ENCODE assay signal across 15 cellular contexts in the genomic region with DNA sequence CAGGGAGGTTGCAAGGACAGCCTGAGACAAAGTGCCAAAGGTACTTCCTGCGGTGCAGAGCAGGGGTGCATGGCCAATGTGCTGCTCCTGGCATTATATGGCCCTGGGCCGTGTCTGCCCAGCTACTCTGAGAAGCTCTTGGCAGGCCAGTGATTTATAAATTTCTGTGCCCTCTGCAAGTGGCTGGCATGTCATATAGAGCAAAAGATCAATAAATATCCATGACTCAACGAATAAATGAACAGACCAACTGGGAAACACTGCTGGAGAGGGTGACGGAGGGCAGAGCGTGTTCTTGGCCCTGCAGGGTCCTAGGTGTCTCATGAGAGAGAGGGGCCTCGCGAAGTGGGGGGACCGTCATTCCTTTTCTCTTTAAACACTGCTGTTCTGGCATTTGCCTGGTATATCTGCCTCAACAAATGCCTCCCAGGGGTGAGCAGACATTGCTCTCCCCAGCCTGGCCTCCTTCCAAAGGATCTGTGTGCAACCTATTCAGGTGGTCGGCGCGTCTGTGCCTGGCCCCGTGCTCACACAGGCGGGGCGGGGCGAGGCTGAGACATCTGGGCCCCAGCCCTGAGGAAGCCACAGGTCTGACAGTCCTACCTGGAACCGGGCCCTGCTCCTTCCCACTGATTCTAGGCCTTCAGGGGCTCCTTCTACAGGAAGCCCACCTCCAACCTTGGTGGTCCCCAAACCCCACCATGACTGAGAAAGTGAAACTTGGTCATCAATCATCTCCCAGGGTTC.
A peak's percentile ranks its signal among the peaks of the same experiment; 100 is the strongest.
DNase-seq lines count a peak whose midpoint lies in the region; ATAC-seq and TF ChIP-seq lines count a peak whose summit lies in the region.
"Had no signal": no experiment of that assay in that cellular context is flagged by ENCODE, and none has a peak within 500 bp of the region (broad histone marks: within the 10 kb centered on the region; RNA-seq: fewer than 3 reads in every experiment).

No MANE protein-coding gene starts in this region.

- H3K4me1 ChIP-seq in esophagus squamous epithelium (peaks cover 16 to 84% (median 42%) of the 10 kb centered on the region in 3 donors), thymus (ENCODE audit: control insufficient read depth, insufficient read depth, low read length) (peaks cover 51% of the 10 kb centered on the region)

- CTCF ChIA-PET in WTC11 (lab: Charles Lee): no interaction called here

- intact Hi-C loops in esophagus squamous epithelium (cut with DNase I) (no loop called here), head of caudate nucleus (cut with DNase I) (no loop called here)

- H3K4me1 Mint-ChIP-seq in activated T-cell treated with anti-CD3 and anti-CD28 coated beads, Interleukin-2, amount 50 U/mL, for 24 hours (ENCODE audit: low read depth): peaks cover 83% of the 10 kb centered on the region
- peaks cover 53% of the 10 kb centered on the region for H3K4me1 Mint-ChIP-seq in WTC11

- H3K9me3 Mint-ChIP-seq in activated T-cell treated with anti-CD3 and anti-CD28 coated beads, Interleukin-2, amount 50 U/mL, for 24 hours: no peaks in the 10 kb centered on the region
- no peaks in the 10 kb centered on the region for H3K9me3 Mint-ChIP-seq in WTC11
- H3K9me3 Mint-ChIP-seq: naive B cell had no signal

- no peak for TF ChIP-seq POLR2A in esophagus squamous epithelium (IDR thresholded peaks at IDR 0.05)

- no peaks in the 10 kb centered on the region for H3K27me3 ChIP-seq in esophagus squamous epithelium
- H3K27me3 ChIP-seq in thymus (ENCODE audit: control insufficient read depth, insufficient read depth): no peaks in the 10 kb centered on the region
- H3K27me3 ChIP-seq: dorsolateral prefrontal cortex had no signal

- TF ChIP-seq CTCF in WTC11 (IDR thresholded peaks at IDR 0.05) (no peak), esophagus squamous epithelium (IDR thresholded peaks at IDR 0.05) (no peak)

- H3K4me3 ChIP-seq in esophagus squamous epithelium: no peak overlapping the region
- no peak overlapping the region for H3K4me3 ChIP-seq in thymus (ENCODE audit: low read length)
- H3K4me3 ChIP-seq: dorsolateral prefrontal cortex had no signal

- 60 to 91% methylated on average over 8 to 9 of the region's 16 CpGs for WGBS in esophagus squamous epithelium, 2 donors
- WGBS in thymus: 81% methylated on average over 16 of the region's 16 CpGs

- peaks cover 15% of the 10 kb centered on the region for H3K36me3 Mint-ChIP-seq in activated T-cell treated with anti-CD3 and anti-CD28 coated beads, Interleukin-2, amount 50 U/mL, for 24 hours (ENCODE audit: low read depth)
- peaks cover 12% of the 10 kb centered on the region for H3K36me3 Mint-ChIP-seq in WTC11

- H3K27ac ChIP-seq in esophagus squamous epithelium (peak overlapping the region in 3 of 4 donors; percentile 10 to 94 (median 16)), thymus (ENCODE audit: low read depth) (peak overlapping the region; percentile 21)
- H3K27ac ChIP-seq: WERI-Rb-1 had no signal

- ATAC-seq in WTC11 (no peak), HG02763 (IDR thresholded peaks at IDR 0.05; ENCODE audit: unreplicated experiment) (no peak)
- ATAC-seq: PC-3 had no signal

- H3K27ac Mint-ChIP-seq in activated T-cell treated with anti-CD3 and anti-CD28 coated beads, Interleukin-2, amount 50 U/mL, for 24 hours: peak overlapping the region; percentile 70
- peak overlapping the region; percentile 60; the same call in 1 of the 2 replicates for H3K27ac Mint-ChIP-seq in WTC11

- no peak for DNase-seq in activated T-cell treated with anti-CD3 and anti-CD28 coated beads, Interleukin-2, amount 50 U/mL, for 24 hours
- no peak for DNase-seq in activated T-cell treated with anti-CD3 and anti-CD28 coated beads, Interleukin-2, amount 50 U/mL, for 48 hours
- no peak for DNase-seq in WTC11 (ENCODE audit: low spot score)
- no peak for DNase-seq in esophagus squamous epithelium (lab: John Stamatoyannopoulos, UW)
- DNase-seq in glomerular visceral epithelial cell (ENCODE audit: extremely low spot score): no peak
- no peak for DNase-seq in head of caudate nucleus
- DNase-seq: ACHN, dorsolateral prefrontal cortex, naive B cell, NCI-H1930, NCI-H524 treated with DMSO at 0.1 percent for 48 hours, PC-3, WERI-Rb-1 had no signal

- H3K27me3 Mint-ChIP-seq in activated T-cell treated with anti-CD3 and anti-CD28 coated beads, Interleukin-2, amount 50 U/mL, for 24 hours: no peaks in the 10 kb centered on the region
- no peaks in the 10 kb centered on the region for H3K27me3 Mint-ChIP-seq in WTC11 (ENCODE audit: low read depth)
- H3K27me3 Mint-ChIP-seq: naive B cell had no signal

- H3K36me3 ChIP-seq in esophagus squamous epithelium (peaks cover 0 to 26% (median 0%) of the 10 kb centered on the region in 3 donors), thymus (ENCODE audit: control insufficient read depth, insufficient read depth) (peaks cover 42% of the 10 kb centered on the region)

- H3K4me3 Mint-ChIP-seq in activated T-cell treated with anti-CD3 and anti-CD28 coated beads, Interleukin-2, amount 50 U/mL, for 24 hours: no peak overlapping the region
- no peak overlapping the region for H3K4me3 Mint-ChIP-seq in WTC11
- H3K4me3 Mint-ChIP-seq: naive B cell had no signal

- H3K9me3 ChIP-seq in esophagus squamous epithelium: no peaks in the 10 kb centered on the region
- H3K9me3 ChIP-seq in thymus (ENCODE audit: control insufficient read depth): no peaks in the 10 kb centered on the region

- POLR2A ChIA-PET in WTC11 (lab: Charles Lee): no interaction called here

TF ChIP-seq in WTC11, 78 proteins besides CTCF, POLR2A, EP300 and RAD21 (continues in another document):
- TF ChIP-seq PRRX2 (CRISPR knock-in tag; IDR thresholded peaks at IDR 0.05): no peak
- TF ChIP-seq, protein P1, sequence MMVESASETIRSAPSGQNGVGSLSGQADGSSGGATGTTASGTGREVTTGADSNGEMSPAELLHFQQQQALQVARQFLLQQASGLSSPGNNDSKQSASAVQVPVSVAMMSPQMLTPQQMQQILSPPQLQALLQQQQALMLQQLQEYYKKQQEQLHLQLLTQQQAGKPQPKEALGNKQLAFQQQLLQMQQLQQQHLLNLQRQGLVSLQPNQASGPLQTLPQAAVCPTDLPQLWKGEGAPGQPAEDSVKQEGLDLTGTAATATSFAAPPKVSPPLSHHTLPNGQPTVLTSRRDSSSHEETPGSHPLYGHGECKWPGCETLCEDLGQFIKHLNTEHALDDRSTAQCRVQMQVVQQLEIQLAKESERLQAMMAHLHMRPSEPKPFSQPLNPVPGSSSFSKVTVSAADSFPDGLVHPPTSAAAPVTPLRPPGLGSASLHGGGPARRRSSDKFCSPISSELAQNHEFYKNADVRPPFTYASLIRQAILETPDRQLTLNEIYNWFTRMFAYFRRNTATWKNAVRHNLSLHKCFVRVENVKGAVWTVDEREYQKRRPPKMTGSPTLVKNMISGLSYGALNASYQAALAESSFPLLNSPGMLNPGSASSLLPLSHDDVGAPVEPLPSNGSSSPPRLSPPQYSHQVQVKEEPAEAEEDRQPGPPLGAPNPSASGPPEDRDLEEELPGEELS (CRISPR knock-in tag; IDR thresholded peaks at IDR 0.05): no peak
- TF ChIP-seq RELA (CRISPR knock-in tag; IDR thresholded peaks at IDR 0.05; ENCODE audit: borderline replicate concordance): no peak
- TF ChIP-seq NFE2L1 (CRISPR knock-in tag; IDR thresholded peaks at IDR 0.05): no peak
- TF ChIP-seq NR1H2 (CRISPR knock-in tag; IDR thresholded peaks at IDR 0.05): no peak
- TF ChIP-seq, protein P2, sequence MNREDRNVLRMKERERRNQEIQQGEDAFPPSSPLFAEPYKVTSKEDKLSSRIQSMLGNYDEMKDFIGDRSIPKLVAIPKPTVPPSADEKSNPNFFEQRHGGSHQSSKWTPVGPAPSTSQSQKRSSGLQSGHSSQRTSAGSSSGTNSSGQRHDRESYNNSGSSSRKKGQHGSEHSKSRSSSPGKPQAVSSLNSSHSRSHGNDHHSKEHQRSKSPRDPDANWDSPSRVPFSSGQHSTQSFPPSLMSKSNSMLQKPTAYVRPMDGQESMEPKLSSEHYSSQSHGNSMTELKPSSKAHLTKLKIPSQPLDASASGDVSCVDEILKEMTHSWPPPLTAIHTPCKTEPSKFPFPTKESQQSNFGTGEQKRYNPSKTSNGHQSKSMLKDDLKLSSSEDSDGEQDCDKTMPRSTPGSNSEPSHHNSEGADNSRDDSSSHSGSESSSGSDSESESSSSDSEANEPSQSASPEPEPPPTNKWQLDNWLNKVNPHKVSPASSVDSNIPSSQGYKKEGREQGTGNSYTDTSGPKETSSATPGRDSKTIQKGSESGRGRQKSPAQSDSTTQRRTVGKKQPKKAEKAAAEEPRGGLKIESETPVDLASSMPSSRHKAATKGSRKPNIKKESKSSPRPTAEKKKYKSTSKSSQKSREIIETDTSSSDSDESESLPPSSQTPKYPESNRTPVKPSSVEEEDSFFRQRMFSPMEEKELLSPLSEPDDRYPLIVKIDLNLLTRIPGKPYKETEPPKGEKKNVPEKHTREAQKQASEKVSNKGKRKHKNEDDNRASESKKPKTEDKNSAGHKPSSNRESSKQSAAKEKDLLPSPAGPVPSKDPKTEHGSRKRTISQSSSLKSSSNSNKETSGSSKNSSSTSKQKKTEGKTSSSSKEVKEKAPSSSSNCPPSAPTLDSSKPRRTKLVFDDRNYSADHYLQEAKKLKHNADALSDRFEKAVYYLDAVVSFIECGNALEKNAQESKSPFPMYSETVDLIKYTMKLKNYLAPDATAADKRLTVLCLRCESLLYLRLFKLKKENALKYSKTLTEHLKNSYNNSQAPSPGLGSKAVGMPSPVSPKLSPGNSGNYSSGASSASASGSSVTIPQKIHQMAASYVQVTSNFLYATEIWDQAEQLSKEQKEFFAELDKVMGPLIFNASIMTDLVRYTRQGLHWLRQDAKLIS (CRISPR knock-in tag; IDR thresholded peaks at IDR 0.05; ENCODE audit: borderline replicate concordance): no peak
- TF ChIP-seq, protein P3, sequence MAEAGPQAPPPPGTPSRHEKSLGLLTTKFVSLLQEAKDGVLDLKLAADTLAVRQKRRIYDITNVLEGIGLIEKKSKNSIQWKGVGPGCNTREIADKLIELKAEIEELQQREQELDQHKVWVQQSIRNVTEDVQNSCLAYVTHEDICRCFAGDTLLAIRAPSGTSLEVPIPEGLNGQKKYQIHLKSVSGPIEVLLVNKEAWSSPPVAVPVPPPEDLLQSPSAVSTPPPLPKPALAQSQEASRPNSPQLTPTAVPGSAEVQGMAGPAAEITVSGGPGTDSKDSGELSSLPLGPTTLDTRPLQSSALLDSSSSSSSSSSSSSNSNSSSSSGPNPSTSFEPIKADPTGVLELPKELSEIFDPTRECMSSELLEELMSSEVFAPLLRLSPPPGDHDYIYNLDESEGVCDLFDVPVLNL (CRISPR knock-in tag; IDR thresholded peaks at IDR 0.05; ENCODE audit: borderline replicate concordance, low read depth): no peak
- TF ChIP-seq, protein P4, sequence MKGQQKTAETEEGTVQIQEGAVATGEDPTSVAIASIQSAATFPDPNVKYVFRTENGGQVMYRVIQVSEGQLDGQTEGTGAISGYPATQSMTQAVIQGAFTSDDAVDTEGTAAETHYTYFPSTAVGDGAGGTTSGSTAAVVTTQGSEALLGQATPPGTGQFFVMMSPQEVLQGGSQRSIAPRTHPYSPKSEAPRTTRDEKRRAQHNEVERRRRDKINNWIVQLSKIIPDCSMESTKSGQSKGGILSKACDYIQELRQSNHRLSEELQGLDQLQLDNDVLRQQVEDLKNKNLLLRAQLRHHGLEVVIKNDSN (CRISPR knock-in tag; IDR thresholded peaks at IDR 0.05): no peak
- TF ChIP-seq CREB1 (CRISPR knock-in tag; IDR thresholded peaks at IDR 0.05): no peak
